In the genomic region with DNA sequence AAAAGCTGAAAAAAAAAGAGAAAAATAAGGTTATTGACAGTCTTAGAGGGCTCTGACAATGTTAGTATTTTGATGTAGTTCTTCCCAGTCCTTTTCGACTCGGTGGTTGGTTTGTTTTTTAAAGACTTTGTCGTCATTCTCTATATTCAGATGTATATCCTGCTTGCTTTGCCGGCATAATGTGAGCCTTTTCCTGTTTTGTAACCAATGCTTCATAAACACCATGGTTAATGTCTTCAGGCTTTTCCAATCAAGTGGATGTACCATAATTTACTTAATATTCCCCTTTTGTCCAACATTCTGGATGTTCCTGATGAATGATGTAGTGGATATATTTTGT, we compare ENCODE assay signal across 20 cellular contexts. TPM values are rescaled to one million over a fixed set of nuclear protein-coding genes. Genes with fewer than 3 reads are reported as not detected.
A peak's percentile ranks its signal among the peaks of the same experiment; 100 is the strongest.
DNase-seq lines count a peak whose midpoint lies in the region; ATAC-seq, FAIRE-seq and TF ChIP-seq lines count a peak whose summit lies in the region.
"Had no signal": no experiment of that assay in that cellular context is flagged by ENCODE, and none has a peak within 500 bp of the region (broad histone marks: within the 10 kb centered on the region; RNA-seq: fewer than 3 reads in every experiment).

No MANE protein-coding gene starts in this region.

- peak overlapping the region; percentile 96 for H3K9ac ChIP-seq in neural cell (ENCODE audit: low read length)
- H3K9ac ChIP-seq: KMS-11 had no signal

- H3F3A ChIP-seq in GM23338 (replicated peaks; ENCODE audit: low read depth) (no peaks in the 10 kb centered on the region; the same call in 1 of the 2 replicates), neural cell (ENCODE audit: insufficient read depth, low read length, poor library complexity, severe bottlenecking) (peaks cover 3% of the 10 kb centered on the region)

- WGBS in A549 (ENCODE audit: missing lambda C conversion rate), result 58% methylated on average over 4 of the region's 4 CpGs

- H3K4me3 Mint-ChIP-seq in GM23338 (peak overlapping the region; percentile 19; the same call in 1 of the 3 replicates), endothelial cell (ENCODE audit: unreplicated experiment) (peak overlapping the region; percentile 85)
- H3K4me3 Mint-ChIP-seq: dendritic cell treated with granulocyte-macrophage colony-stimulating factor and Interleukin-4, amounts not matched to agents 40 ng/mL and 50 ng/mL, for 4 days had no signal

- H3K27ac Mint-ChIP-seq in GM23338 (no peak overlapping the region), endothelial cell (ENCODE audit: unreplicated experiment) (peak overlapping the region; percentile 88)

- peak; percentile 76 for FAIRE-seq in A549 (lab: Jason Lieb, UNC)

- TF ChIP-seq CTCF in A549 (IDR thresholded peaks at IDR 0.05) (no peak), GM23338 (conservative IDR thresholded peaks at IDR 0.05; ENCODE audit: low read depth in 2 of 2) (no peak), endothelial cell (IDR thresholded peaks at IDR 0.05; ENCODE audit: unreplicated experiment) (no peak), neural cell (IDR thresholded peaks at IDR 0.05; ENCODE audit: poor library complexity, severe bottlenecking) (no peak)

- DNase-seq in A549 (ENCODE audit: low read depth in 1 of 2, low spot score in 1 of 2) (no peak), GM23338 (ENCODE audit: low spot score) (no peak), endothelial cell (ENCODE audit: low spot score) (no peak), HuH-7.5 (ENCODE audit: low spot score) (no peak), DMS 273 treated with DMSO at 0.1 percent for 48 hours (lab: John Stamatoyannopoulos, UW) (no peak)
- DNase-seq: activated CD4-positive, alpha-beta T cell treated with anti-CD3 and anti-CD28 coated beads for 4 hours; DND-41; foreskin keratinocyte; H7; NCI-H187 treated with DMSO at 0.1 percent for 48 hours; NCI-H2227 treated with DMSO at 0.1 percent for 48 hours; NCI-H82; nucleus accumbens; SJCRH30; stimulated activated CD8-positive, alpha-beta memory T cell treated with anti-CD3 and anti-CD28 coated beads, Interleukin-4, amount 100 ng/mL, for 48 hours had no signal

- H2AFZ ChIP-seq in GM23338, result no peak overlapping the region
- no peak overlapping the region for H2AFZ ChIP-seq in neural cell (ENCODE audit: low read depth, low read length)

- TF ChIP-seq POLR2A in A549 (IDR thresholded peaks at IDR 0.05; ENCODE audit: low read length), result no peak

- peak overlapping the region in 1 of 2 experiments; percentile 26; a peak in 2 of 6 replicates for H3K27ac ChIP-seq in A549
- no peak overlapping the region for H3K27ac ChIP-seq in GM23338 (ENCODE audit: low read depth)
- H3K27ac ChIP-seq in neural cell (ENCODE audit: low read length), result peak overlapping the region; percentile 98
- H3K27ac ChIP-seq: foreskin keratinocyte, KMS-11, SJCRH30, suprapubic skin had no signal

- no peaks in the 10 kb centered on the region for H3K36me3 Mint-ChIP-seq in GM23338 (ENCODE audit: low read depth)
- peaks cover 16% of the 10 kb centered on the region for H3K36me3 Mint-ChIP-seq in endothelial cell (ENCODE audit: low read depth, unreplicated experiment)

- H3K4me1 Mint-ChIP-seq in GM23338, result peaks cover 46% of the 10 kb centered on the region
- H3K4me1 Mint-ChIP-seq in endothelial cell (ENCODE audit: unreplicated experiment), result peaks cover 48% of the 10 kb centered on the region

- H3K4me3 ChIP-seq in A549 (no peak overlapping the region), GM23338 (peak overlapping the region; percentile 13; the same call in 1 of the 2 replicates), neural cell (ENCODE audit: low read length) (peak overlapping the region; percentile 98)
- H3K4me3 ChIP-seq: SJCRH30, suprapubic skin had no signal

- TF ChIP-seq EP300 in A549 (IDR thresholded peaks at IDR 0.05), result no peak
- no peak for TF ChIP-seq EP300 in neural cell (conservative IDR thresholded peaks at IDR 0.05; ENCODE audit: poor library complexity, severe bottlenecking)

- no peak for TF ChIP-seq RAD21 in A549 (conservative IDR thresholded peaks at IDR 0.05 in 1 of 2, IDR thresholded peaks at IDR 0.05 in 1 of 2)
- no peak for TF ChIP-seq RAD21 in neural cell (conservative IDR thresholded peaks at IDR 0.05)

- peaks cover 79% of the 10 kb centered on the region for H3K27me3 ChIP-seq in GM23338 (ENCODE audit: insufficient read depth)
- no peaks in the 10 kb centered on the region for H3K27me3 ChIP-seq in neural cell (ENCODE audit: insufficient read depth, low read depth, low read length)
- H3K27me3 ChIP-seq: foreskin keratinocyte, SJCRH30, suprapubic skin had no signal

- H3K4me1 ChIP-seq in A549 (peaks cover 61% of the 10 kb centered on the region), GM23338 (ENCODE audit: insufficient read depth) (peaks cover 24% of the 10 kb centered on the region)
- H3K4me1 ChIP-seq: SJCRH30 had no signal

- H3K9me2 ChIP-seq in GM23338 (ENCODE audit: insufficient read depth) (no peaks in the 10 kb centered on the region), neural cell (ENCODE audit: insufficient read depth, low read length) (no peaks in the 10 kb centered on the region)

- H3K9me3 ChIP-seq in A549 (no peaks in the 10 kb centered on the region), neural cell (ENCODE audit: low read length) (no peaks in the 10 kb centered on the region)
- H3K9me3 ChIP-seq: SJCRH30, suprapubic skin had no signal

- no peaks in the 10 kb centered on the region for H3K36me3 ChIP-seq in GM23338 (ENCODE audit: insufficient read depth)
- H3K36me3 ChIP-seq in neural cell (ENCODE audit: insufficient read depth, low read length), result no peaks in the 10 kb centered on the region
- H3K36me3 ChIP-seq: suprapubic skin had no signal

- ATAC-seq in A549, result no peak
- ATAC-seq in GM23338, result no peak
- no peak for ATAC-seq in GM21619 (IDR thresholded peaks at IDR 0.05; ENCODE audit: unreplicated experiment)
- ATAC-seq: foreskin keratinocyte had no signal

- H3K9me3 Mint-ChIP-seq in GM23338 (no peaks in the 10 kb centered on the region), endothelial cell (ENCODE audit: unreplicated experiment) (no peaks in the 10 kb centered on the region)
- H3K9me3 Mint-ChIP-seq: dendritic cell treated with granulocyte-macrophage colony-stimulating factor and Interleukin-4, amounts not matched to agents 40 ng/mL and 50 ng/mL, for 4 days had no signal

- H3K79me2 ChIP-seq in GM23338 (replicated peaks; ENCODE audit: insufficient read depth) (no peaks in the 10 kb centered on the region), neural cell (replicated peaks; ENCODE audit: insufficient read depth, low read length) (peaks cover 81% of the 10 kb centered on the region)

- POLR2A ChIA-PET in A549 (lab: Yijun Ruan, JAX), result no interaction called here

- H3K4me2 ChIP-seq in A549 (no peak overlapping the region; the same call in 2 of the 3 replicates), GM23338 (peak overlapping the region; percentile 94; the same call in 1 of the 2 replicates), neural cell (ENCODE audit: low read length) (peak overlapping the region; percentile 99)
- H3K4me2 ChIP-seq: KMS-11 had no signal

- H4K20me1 ChIP-seq in GM23338 (replicated peaks; ENCODE audit: insufficient read depth) (peaks cover 18% of the 10 kb centered on the region), neural cell (ENCODE audit: insufficient read depth) (peaks cover 62% of the 10 kb centered on the region)

- CTCF ChIA-PET in A549 (lab: Yijun Ruan, JAX), result interaction anchor here (0.7 to 3.6 kb wide), 7 partner anchors 11 to 85 kb away, joined by 3 to 19 read pairs (median 5); no protein-coding TSS in a partner anchor

- H3K27me3 Mint-ChIP-seq in GM23338 (ENCODE audit: insufficient read depth, low read depth, poor library complexity), result peaks cover 86% of the 10 kb centered on the region
- peaks cover 20% of the 10 kb centered on the region for H3K27me3 Mint-ChIP-seq in endothelial cell (ENCODE audit: unreplicated experiment)

TF ChIP-seq in A549, 52 proteins besides CTCF, POLR2A, EP300 and RAD21 (continues in another document):
- no peak for TF ChIP-seq BCL3 (IDR thresholded peaks at IDR 0.05)

TF ChIP-seq in GM23338, 12 proteins besides CTCF, POLR2A, EP300 and RAD21:
- TF ChIP-seq JUNB (IDR thresholded peaks at IDR 0.05; ENCODE audit: unreplicated experiment), result no peak
- no peak for TF ChIP-seq EZH2phosphoT487 (IDR thresholded peaks at IDR 0.05; ENCODE audit: unreplicated experiment)
- no peak for TF ChIP-seq ZNF331 (CRISPR knock-in tag; IDR thresholded peaks at IDR 0.05; ENCODE audit: low read depth)
- TF ChIP-seq NANOG (IDR thresholded peaks at IDR 0.05; ENCODE audit: borderline replicate concordance), result no peak

RNA-seq across cellular contexts. Expression of gene RAI1, which starts 45.4 kb away (rescaled TPM):
- polyA plus RNA-seq in A549 (2011; rRNA removed) (3.5 and 7.1 TPM in 2 replicates), A549 (2017; fragmentation: RNase III; extraction: RNeasy Plus Mini Kit Qiagen cat#74134 plus additional on column Dnase treatment) (18.9 to 23.8 TPM (median 23.3 TPM) in 3 replicates), GM23338 (2016; fragmentation: Nextera tagmentation; extraction: Ambion mirVana) (0.75 and 0.89 TPM in 2 replicates), neural cell (16.9 and 21.0 TPM in 2 replicates)
- polyA plus RNA-seq in A549 (2012; cell fraction: cytosol; rRNA removed), result 7.1 and 11.2 TPM in 2 replicates
- polyA plus RNA-seq in A549 (2012; cell fraction: nucleus; rRNA removed), result 27.6 and 28.1 TPM in 2 replicates
- 5.7 and 9.7 TPM in 2 replicates for polyA minus RNA-seq in A549 (2011; rRNA and poly(A)+ RNA removed)
- total RNA-seq in GM23338 (2014; rRNA removed; shearing (Covaris generic)), result 0.87 and 2.1 TPM in 2 replicates
- total RNA-seq in endothelial cell (ENCODE audit: unreplicated experiment), result 46.2 TPM
- 54.1 and 59.6 TPM in 2 replicates for polyA minus RNA-seq in neural cell
